20 cellular contexts compared by ENCODE assay signal in the genomic region with DNA sequence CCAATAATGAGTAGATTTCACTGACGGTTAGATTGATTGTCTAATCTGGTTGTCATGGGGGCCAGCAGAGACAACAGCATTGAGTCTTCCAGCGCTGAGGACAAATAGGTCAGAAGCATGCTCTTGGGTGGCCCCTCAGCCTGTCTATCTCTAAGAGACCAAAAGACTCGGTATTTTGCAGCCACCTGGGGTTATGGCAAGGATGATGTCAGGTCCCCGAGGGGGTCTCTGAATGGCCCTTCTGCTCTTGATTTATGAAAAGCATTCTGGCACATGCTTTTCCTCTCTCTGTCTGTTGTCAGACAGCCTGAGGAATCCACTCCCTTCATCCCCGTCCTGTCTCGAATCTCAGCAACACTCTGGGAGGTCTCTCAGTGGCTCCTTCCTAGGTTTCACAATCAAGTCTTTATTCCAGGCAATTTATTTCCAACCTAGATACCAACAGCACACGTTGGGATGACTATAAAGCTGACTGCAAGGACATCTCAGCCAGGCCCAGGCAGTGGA.
DNase-seq lines count a peak whose midpoint lies in the region; ATAC-seq lines count a peak whose summit lies in the region.
"Had no signal": no experiment of that assay in that cellular context is flagged by ENCODE, and none has a peak within 500 bp of the region (broad histone marks: within the 10 kb centered on the region; RNA-seq: fewer than 3 reads in every experiment).

No MANE protein-coding gene starts in this region.

- no peak for ATAC-seq in GM21786 (IDR thresholded peaks at IDR 0.05; ENCODE audit: unreplicated experiment)
- ATAC-seq: HepG2, K562 had no signal

- peak; percentile 49 for DNase-seq in NCI-H82 (lab: John Stamatoyannopoulos, UW)
- no peak for DNase-seq in NCI-H82 treated with DMSO at 0.1 percent for 48 hours (lab: John Stamatoyannopoulos, UW; ENCODE audit: unreplicated experiment)
- DNase-seq in NCI-H69 (lab: John Stamatoyannopoulos, UW), result peak; percentile 8
- peak; percentile 49 for DNase-seq in left kidney (ENCODE audit: low read depth, low spot score)
- peak; percentile 74 for DNase-seq in retina
- no peak for DNase-seq in NCI-H1048 (lab: John Stamatoyannopoulos, UW)
- DNase-seq in Ammon's horn (ENCODE audit: low spot score), result no peak
- DNase-seq: DMS53, EL, GF-D8, HFFc6, MG63, NCI-H1092, NCI-H1436, NCI-H2029, NCI-H345, OCI-M1 had no signal

Comparison
In these comparisons a context has a peak if more than half of its experiments do, and no peak if none do; other contexts are left out.
1. DNase-seq: peak in NCI-H82 (single experiment), NCI-H69 (single experiment), left kidney (single experiment) and retina (single experiment); none in NCI-H82 treated with DMSO at 0.1 percent for 48 hours (single experiment), NCI-H1048 (single experiment) and Ammon's horn (single experiment).